22 cellular contexts compared by ENCODE assay signal in the genomic region with DNA sequence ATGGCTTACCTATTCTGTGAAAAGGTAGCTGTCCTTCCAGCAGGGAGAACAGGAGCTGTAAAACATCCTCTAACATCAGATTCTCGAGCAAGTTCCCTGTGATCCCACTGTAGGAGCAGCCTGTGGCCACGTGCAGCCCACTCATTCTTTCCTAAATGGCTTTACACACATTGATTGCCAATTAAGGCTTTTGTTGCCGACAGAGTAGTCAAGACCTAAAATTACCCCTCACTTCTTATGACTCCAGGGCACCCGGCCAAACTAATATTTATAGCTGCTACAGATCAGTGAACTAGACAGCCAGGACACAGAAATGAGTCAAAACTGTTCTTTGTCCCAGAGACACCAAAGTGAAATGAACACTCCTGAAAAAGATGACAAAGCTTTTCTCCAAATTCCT.
DNase-seq lines count a peak whose midpoint lies in the region; ATAC-seq, FAIRE-seq and TF ChIP-seq lines count a peak whose summit lies in the region.
"Had no signal": no experiment of that assay in that cellular context is flagged by ENCODE, and none has a peak within 500 bp of the region (broad histone marks: within the 10 kb centered on the region; RNA-seq: fewer than 3 reads in every experiment).

No MANE protein-coding gene starts in this region.

- DNase-seq in epithelial cell of proximal tubule (ENCODE audit: low read depth): peak; percentile 25
- DNase-seq in cardiac septum (ENCODE audit: low spot score): peak; percentile 75
- DNase-seq in right cardiac atrium: no peak
- DNase-seq in retina: peak; percentile 10
- no peak for DNase-seq in GM19239 (ENCODE audit: insufficient read length, low spot score)
- DNase-seq: CD4-positive, alpha-beta T cell; COR-L47; DMS 273 treated with DMSO at 0.1 percent for 48 hours; DND-41; H7; Kasumi-1; NCI-H146; NCI-H2029; NCI-H2227 treated with DMSO at 0.1 percent for 48 hours; NCI-H510A; NCI-H82; OCI-M1 had no signal

- no peaks in the 10 kb centered on the region for H3K27me3 ChIP-seq in right cardiac atrium (ENCODE audit: control insufficient read depth, insufficient read depth)
- H3K27me3 ChIP-seq: BLaER1 had no signal

- FAIRE-seq in GM19239 (lab: Jason Lieb, UNC): no peak
- FAIRE-seq: GM12878, RCC 7860 had no signal

- no peak overlapping the region for H3K27ac ChIP-seq in right cardiac atrium (ENCODE audit: low read length)
- H3K27ac ChIP-seq: BLaER1 had no signal

- ATAC-seq in right cardiac atrium: peak; percentile 29 to 70
- ATAC-seq in GM18519 (IDR thresholded peaks at IDR 0.05; ENCODE audit: low FRiP score, unreplicated experiment): no peak
- no peak for ATAC-seq in GM21367 (IDR thresholded peaks at IDR 0.05; ENCODE audit: unreplicated experiment)
- ATAC-seq: GM12878 had no signal

- H3K4me1 ChIP-seq in right cardiac atrium (ENCODE audit: control insufficient read depth, insufficient read depth, low read length): no peaks in the 10 kb centered on the region
- H3K4me1 ChIP-seq: BLaER1 had no signal

- H3K4me3 ChIP-seq in epithelial cell of proximal tubule (ENCODE audit: low read depth, low read length) (no peak overlapping the region), right cardiac atrium (ENCODE audit: low read length) (no peak overlapping the region)
- H3K4me3 ChIP-seq: BLaER1, GM12878 had no signal

- WGBS in right cardiac atrium: 30% methylated on average over 4 of the region's 4 CpGs

- intact Hi-C loops in cardiac septum (cut with DNase I): no loop called here
- intact Hi-C loops in right cardiac atrium (cut with DNase I): no loop called here

- no peaks in the 10 kb centered on the region for H3K9me3 ChIP-seq in right cardiac atrium (ENCODE audit: control insufficient read depth, low read length)
- H3K9me3 ChIP-seq: BLaER1 had no signal

- TF ChIP-seq CTCF in epithelial cell of proximal tubule (conservative IDR thresholded peaks at IDR 0.05; ENCODE audit: low read depth, low read length): no peak

Comparison
In these comparisons a context has a peak if more than half of its experiments do, and no peak if none do; other contexts are left out.
1. DNase-seq: peak in epithelial cell of proximal tubule (single experiment), cardiac septum (single experiment) and retina (single experiment); none in right cardiac atrium (0 of 3) and GM19239 (single experiment).
2. ATAC-seq: peak in right cardiac atrium (2 of 2); none in GM18519 (single experiment) and GM21367 (single experiment).